Comparison of ENCODE assay signal across 19 cellular contexts in the genomic region with DNA sequence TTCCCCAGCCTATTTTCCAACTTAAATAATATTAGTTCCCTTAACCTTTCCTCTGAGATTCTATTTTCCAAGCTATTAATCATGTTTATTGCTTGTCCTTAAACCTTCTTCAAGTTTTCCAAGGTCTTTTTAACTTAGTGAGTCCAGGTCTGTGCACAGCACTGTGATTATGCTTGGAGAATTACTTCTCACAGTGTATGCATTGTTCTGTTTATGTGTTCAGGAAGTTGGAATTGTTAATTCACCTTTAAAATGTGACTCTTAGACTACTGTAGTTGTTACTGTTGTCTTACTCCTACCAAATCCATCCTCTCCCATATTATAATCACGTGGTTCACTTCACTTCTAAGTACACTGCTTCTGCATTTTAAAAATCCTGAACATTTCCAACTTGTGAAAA.
"Had no signal": no experiment of that assay in that cellular context is flagged by ENCODE, and none has a peak within 500 bp of the region (broad histone marks: within the 10 kb centered on the region; RNA-seq: fewer than 3 reads in every experiment).

No MANE protein-coding gene starts in this region.

- DNase-seq: activated CD4-positive, alpha-beta T cell treated with anti-CD3 and anti-CD28 coated beads for 36 hours; activated CD4-positive, alpha-beta T cell treated with anti-CD3 and anti-CD28 coated beads, Interleukin-2, amount 50 U/mL, for 4 hours; activated CD8-positive, alpha-beta memory T cell treated with anti-CD3 and anti-CD28 coated beads, Interleukin-2, amount 50 U/mL, for 48 hours; activated naive CD4-positive, alpha-beta T cell treated with Interleukin-2 at 50 U/mL for 16 hours; activated naive CD8-positive, alpha-beta T cell treated with anti-CD3 and anti-CD28 coated beads for 36 hours; activated T-cell treated with anti-CD3 and anti-CD28 coated beads, Interleukin-2, amount 50 U/mL, for 4 hours; central memory CD4-positive, alpha-beta T cell; dermis blood vessel endothelial cell; effector memory CD4-positive, alpha-beta T cell; foreskin melanocyte; kidney; left lung; naive thymus-derived CD8-positive, alpha-beta T cell; retina; stimulated activated CD4-positive, alpha-beta T cell treated with anti-CD3 and anti-CD28 coated beads, Interleukin-2, amount 100 ng/mL, for 48 hours; stimulated activated CD8-positive, alpha-beta memory T cell treated with anti-CD3 and anti-CD28 coated beads, Interleukin-4, amount 100 ng/mL, for 48 hours; stimulated activated naive B cell treated with anti-CD40 and anti-IgM and Interleukin-4, amounts not matched to agents 10 μg/mL and 1 μg/mL and 100 μg/mL, for 72 hours; transverse colon had no signal

- ATAC-seq: activated CD4-positive, alpha-beta T cell treated with anti-CD3 and anti-CD28 coated beads for 36 hours; activated T-cell treated with anti-CD3 and anti-CD28 coated beads, Interleukin-2, amount 50 U/mL, for 4 hours; esophagus mucosa; left lung; naive thymus-derived CD8-positive, alpha-beta T cell; stimulated activated naive B cell treated with anti-CD40 and anti-IgM and Interleukin-4, amounts not matched to agents 10 μg/mL and 1 μg/mL and 100 μg/mL, for 72 hours had no signal
